In genomic region chr7:123120286-123120685, GRCh38 we compare ENCODE assay signal across 26 cellular contexts.
DNase-seq lines count a peak whose midpoint lies in the region; ATAC-seq and TF ChIP-seq lines count a peak whose summit lies in the region.
"Had no signal": no experiment of that assay in that cellular context is flagged by ENCODE, and none has a peak within 500 bp of the region (broad histone marks: within the 10 kb centered on the region; RNA-seq: fewer than 3 reads in every experiment).

No MANE protein-coding gene starts in this region.

- no peak overlapping the region for H3K27ac Mint-ChIP-seq in naive thymus-derived CD8-positive, alpha-beta T cell
- H3K27ac Mint-ChIP-seq in stimulated activated naive B cell treated with anti-CD40 and anti-IgM and Interleukin-4, amounts not matched to agents 10 μg/mL and 1 μg/mL and 100 μg/mL, for 72 hours = no peak overlapping the region
- H3K27ac Mint-ChIP-seq: activated CD4-positive, alpha-beta memory T cell treated with anti-CD3 and anti-CD28 coated beads for 36 hours; CD4-positive, alpha-beta T cell; memory B cell; naive thymus-derived CD4-positive, alpha-beta T cell had no signal

- peaks cover 0 to 7% (median 0%) of the 10 kb centered on the region in 9 donors for H3K9me3 Mint-ChIP-seq in naive thymus-derived CD8-positive, alpha-beta T cell
- H3K9me3 Mint-ChIP-seq in stimulated activated naive B cell treated with anti-CD40 and anti-IgM and Interleukin-4, amounts not matched to agents 10 μg/mL and 1 μg/mL and 100 μg/mL, for 72 hours = peaks cover 0 to 2% of the 10 kb centered on the region in 2 donors

- peak; percentile 48 for DNase-seq in AG10803 (ENCODE audit: low read depth)
- DNase-seq in RPMI7951 (ENCODE audit: low read depth) = peak; percentile 3
- peak; percentile 73 for DNase-seq in choroid plexus epithelial cell (ENCODE audit: low read depth)
- DNase-seq in kidney tubule cell (ENCODE audit: low spot score) = peak; percentile 58
- DNase-seq in GM19240 (ENCODE audit: insufficient read length, low spot score) = no peak
- DNase-seq in naive thymus-derived CD8-positive, alpha-beta T cell = no peak
- no peak for DNase-seq in DMS53 (lab: John Stamatoyannopoulos, UW)
- DNase-seq in stimulated activated naive B cell treated with anti-CD40 and anti-IgM and Interleukin-4, amounts not matched to agents 10 μg/mL and 1 μg/mL and 100 μg/mL, for 72 hours = no peak
- DNase-seq: ACHN; activated CD4-positive, alpha-beta memory T cell treated with anti-CD3 and anti-CD28 coated beads for 36 hours; activated effector memory CD4-positive, alpha-beta T cell treated with anti-CD3 and anti-CD28 coated beads, Interleukin-2, amount 50 U/mL, for 16 hours; caudate nucleus; CD4-positive, alpha-beta T cell; dermis blood vessel endothelial cell; DMS 273 treated with DMSO at 0.1 percent for 48 hours; foreskin fibroblast; GF-D8; kidney; naive thymus-derived CD4-positive, alpha-beta T cell; NCI-H1436 treated with DMSO at 0.1 percent for 48 hours; NCI-H524 treated with DMSO at 0.1 percent for 48 hours; pancreas; right lobe of liver; upper lobe of right lung had no signal

- POLR2A ChIA-PET in naive thymus-derived CD8-positive, alpha-beta T cell (lab: Charles Lee) = no interaction called here

- ATAC-seq in naive thymus-derived CD8-positive, alpha-beta T cell = no peak
- ATAC-seq in stimulated activated naive B cell treated with anti-CD40 and anti-IgM and Interleukin-4, amounts not matched to agents 10 μg/mL and 1 μg/mL and 100 μg/mL, for 72 hours (replicated peaks) = no peak
- ATAC-seq: K562; naive thymus-derived CD4-positive, alpha-beta T cell; pancreas; right lobe of liver; upper lobe of right lung had no signal

- TF ChIP-seq CTCF in AG10803 (conservative IDR thresholded peaks at IDR 0.05; ENCODE audit: low read length) (no peak), choroid plexus epithelial cell (conservative IDR thresholded peaks at IDR 0.05; ENCODE audit: low read depth, low read length) (no peak)

- no peak overlapping the region for H3K4me3 Mint-ChIP-seq in naive thymus-derived CD8-positive, alpha-beta T cell
- no peak overlapping the region for H3K4me3 Mint-ChIP-seq in stimulated activated naive B cell treated with anti-CD40 and anti-IgM and Interleukin-4, amounts not matched to agents 10 μg/mL and 1 μg/mL and 100 μg/mL, for 72 hours
- H3K4me3 Mint-ChIP-seq: activated CD4-positive, alpha-beta memory T cell treated with anti-CD3 and anti-CD28 coated beads for 36 hours; CD4-positive, alpha-beta T cell; memory B cell; naive thymus-derived CD4-positive, alpha-beta T cell had no signal

- H3K36me3 Mint-ChIP-seq in naive thymus-derived CD8-positive, alpha-beta T cell = no peaks in the 10 kb centered on the region
- no peaks in the 10 kb centered on the region for H3K36me3 Mint-ChIP-seq in stimulated activated naive B cell treated with anti-CD40 and anti-IgM and Interleukin-4, amounts not matched to agents 10 μg/mL and 1 μg/mL and 100 μg/mL, for 72 hours
- H3K36me3 Mint-ChIP-seq: activated CD4-positive, alpha-beta memory T cell treated with anti-CD3 and anti-CD28 coated beads for 36 hours; memory B cell; naive thymus-derived CD4-positive, alpha-beta T cell had no signal

- H3K4me3 ChIP-seq in AG10803 (ENCODE audit: low read length) = no peak overlapping the region
- no peak overlapping the region for H3K4me3 ChIP-seq in choroid plexus epithelial cell (ENCODE audit: low read depth, low read length)
- H3K4me3 ChIP-seq: K562, pancreas, right lobe of liver, upper lobe of right lung had no signal

- H3K27me3 Mint-ChIP-seq in naive thymus-derived CD8-positive, alpha-beta T cell = no peaks in the 10 kb centered on the region
- H3K27me3 Mint-ChIP-seq in stimulated activated naive B cell treated with anti-CD40 and anti-IgM and Interleukin-4, amounts not matched to agents 10 μg/mL and 1 μg/mL and 100 μg/mL, for 72 hours = no peaks in the 10 kb centered on the region
- H3K27me3 Mint-ChIP-seq: activated CD4-positive, alpha-beta memory T cell treated with anti-CD3 and anti-CD28 coated beads for 36 hours; CD4-positive, alpha-beta T cell; memory B cell; naive thymus-derived CD4-positive, alpha-beta T cell had no signal

- H3K4me1 Mint-ChIP-seq in naive thymus-derived CD8-positive, alpha-beta T cell = no peaks in the 10 kb centered on the region
- H3K4me1 Mint-ChIP-seq in stimulated activated naive B cell treated with anti-CD40 and anti-IgM and Interleukin-4, amounts not matched to agents 10 μg/mL and 1 μg/mL and 100 μg/mL, for 72 hours = no peaks in the 10 kb centered on the region
- H3K4me1 Mint-ChIP-seq: memory B cell; naive thymus-derived CD4-positive, alpha-beta T cell had no signal

Comparison
In these comparisons a context has a peak if more than half of its experiments do, and no peak if none do; other contexts are left out.
1. DNase-seq: peak in AG10803 (single experiment), RPMI7951 (single experiment), choroid plexus epithelial cell (single experiment) and kidney tubule cell (single experiment); none in GM19240 (single experiment), naive thymus-derived CD8-positive, alpha-beta T cell (0 of 10), DMS53 (single experiment) and stimulated activated naive B cell treated with anti-CD40 and anti-IgM and Interleukin-4, amounts not matched to agents 10 μg/mL and 1 μg/mL and 100 μg/mL, for 72 hours (single experiment).